Comparison of ENCODE assay signal across 9 cellular contexts in genomic region chr11:14577835-14578529, GRCh38. TPM values are rescaled to one million over a fixed set of nuclear protein-coding genes. Genes with fewer than 3 reads are reported as not detected.
A peak's percentile ranks its signal among the peaks of the same experiment; 100 is the strongest.
DNase-seq lines count a peak whose midpoint lies in the region; ATAC-seq, FAIRE-seq and TF ChIP-seq lines count a peak whose summit lies in the region.
"Had no signal": no experiment of that assay in that cellular context is flagged by ENCODE, and none has a peak within 500 bp of the region (broad histone marks: within the 10 kb centered on the region; RNA-seq: fewer than 3 reads in every experiment).

No MANE protein-coding gene starts in this region.

- H3K4me3 Mint-ChIP-seq in activated T-cell treated with anti-CD3 and anti-CD28 coated beads, Interleukin-2, amount 50 U/mL, for 72 hours, result peak overlapping the region; percentile 55 to 62

- TF ChIP-seq CTCF in spleen (IDR thresholded peaks at IDR 0.05 in 8 of 11, conservative IDR thresholded peaks at IDR 0.05 in 3 of 11) (peak in 1 of 11 experiments; percentile 4), esophagus muscularis mucosa (IDR thresholded peaks at IDR 0.05) (no peak)

- H3K27me3 ChIP-seq in spleen (replicated peaks in 1 of 7) (no peaks in the 10 kb centered on the region), esophagus muscularis mucosa (no peaks in the 10 kb centered on the region)

- H3K4me3 ChIP-seq in spleen, result peak overlapping the region in 1 of 8 donors; percentile 46
- no peak overlapping the region for H3K4me3 ChIP-seq in esophagus muscularis mucosa

- intact Hi-C loops in spleen (cut with DNase I; ENCODE audit: low total_unique reads) (no loop called here), esophagus muscularis mucosa (cut with DNase I) (no loop called here)

- H3K4me1 ChIP-seq in spleen (peaks cover 6 to 33% (median 26%) of the 10 kb centered on the region in 6 donors), esophagus muscularis mucosa (peaks cover 0 to 11% (median 6%) of the 10 kb centered on the region in 4 donors)

- no peaks in the 10 kb centered on the region for H3K27me3 Mint-ChIP-seq in activated T-cell treated with anti-CD3 and anti-CD28 coated beads, Interleukin-2, amount 50 U/mL, for 72 hours (ENCODE audit: low read depth)

- H3K9me3 Mint-ChIP-seq in activated T-cell treated with anti-CD3 and anti-CD28 coated beads, Interleukin-2, amount 50 U/mL, for 72 hours, result peaks cover 11 to 19% of the 10 kb centered on the region in 2 donors

- no peak for FAIRE-seq in urothelium cell line (lab: Jason Lieb, UNC)
- FAIRE-seq: A204.1 had no signal

- ATAC-seq in activated CD4-positive, CD25-positive, alpha-beta regulatory T cell treated with anti-CD3 and anti-CD28 coated beads, Interleukin-2, amount 50 U/mL, for 24 hours, result peak; percentile 58 to 68
- ATAC-seq in HG03135 (IDR thresholded peaks at IDR 0.05; ENCODE audit: unreplicated experiment), result peak; percentile 30
- ATAC-seq in activated T-cell treated with anti-CD3 and anti-CD28 coated beads, Interleukin-2, amount 50 U/mL, for 72 hours (replicated peaks in 1 of 2), result peak; percentile 63 to 67

- peaks cover 43% of the 10 kb centered on the region for H3K4me1 Mint-ChIP-seq in activated T-cell treated with anti-CD3 and anti-CD28 coated beads, Interleukin-2, amount 50 U/mL, for 72 hours (ENCODE audit: low read depth)

- H3K36me3 ChIP-seq in spleen (no peaks in the 10 kb centered on the region), esophagus muscularis mucosa (no peaks in the 10 kb centered on the region)

- H3K27ac Mint-ChIP-seq in activated T-cell treated with anti-CD3 and anti-CD28 coated beads, Interleukin-2, amount 50 U/mL, for 72 hours, result peak overlapping the region; percentile 87

- DNase-seq in activated CD4-positive, CD25-positive, alpha-beta regulatory T cell (lab: John Stamatoyannopoulos, UW), result no peak
- DNase-seq in activated T-cell treated with anti-CD3 and anti-CD28 coated beads, Interleukin-2, amount 50 U/mL, for 72 hours, result peak; percentile 33 to 45
- DNase-seq in spleen (no peak), glomerular visceral epithelial cell (ENCODE audit: extremely low spot score) (no peak), esophagus muscularis mucosa (ENCODE audit: extremely low spot score) (no peak), urothelium cell line (ENCODE audit: low spot score) (no peak)

- WGBS in spleen, 5 donors, result 60 to 71% (median 66%) methylated on average over 4 of the region's 4 CpGs
- WGBS in esophagus muscularis mucosa, result 92% methylated on average over 4 of the region's 4 CpGs

- H3K27ac ChIP-seq in spleen, result peak overlapping the region; percentile 50 to 90 (median 82)
- H3K27ac ChIP-seq in esophagus muscularis mucosa (replicated peaks in 1 of 4), result no peak overlapping the region

- H3K36me3 Mint-ChIP-seq in activated T-cell treated with anti-CD3 and anti-CD28 coated beads, Interleukin-2, amount 50 U/mL, for 72 hours (ENCODE audit: insufficient read depth in 2 of 2), result peaks cover 27 to 56% of the 10 kb centered on the region in 2 donors

- no peak for TF ChIP-seq POLR2A in spleen (IDR thresholded peaks at IDR 0.05)
- TF ChIP-seq POLR2A in esophagus muscularis mucosa (IDR thresholded peaks at IDR 0.05; ENCODE audit: low read depth), result no peak

- H3K9me3 ChIP-seq in spleen (peaks cover 0 to 12% (median 3%) of the 10 kb centered on the region in 8 donors), esophagus muscularis mucosa (no peaks in the 10 kb centered on the region)

- TF ChIP-seq EP300 in esophagus muscularis mucosa (IDR thresholded peaks at IDR 0.05), result no peak

RNA-seq across cellular contexts. Expression of gene PSMA1, which starts 57.8 kb away (rescaled TPM):
- 100 to 1,000 TPM; 248 to 268 TPM for total RNA-seq in activated T-cell treated with anti-CD3 and anti-CD28 coated beads, Interleukin-2, amount 50 U/mL, for 72 hours
- total RNA-seq in spleen (100 to 1,000 TPM; 103 to 161 (median 131) TPM), esophagus muscularis mucosa (100 to 1,000 TPM in 3 of 4 donors, 10 to 100 TPM in 1; 96.0 to 118 (median 110) TPM)
- polyA plus RNA-seq in spleen, result 100 to 1,000 TPM; 145 to 188 (median 179) TPM

Comparison
In these comparisons a context has a peak if more than half of its experiments do, and no peak if none do; other contexts are left out.
1. DNase-seq: peak in activated T-cell treated with anti-CD3 and anti-CD28 coated beads, Interleukin-2, amount 50 U/mL, for 72 hours (2 of 2); none in activated CD4-positive, CD25-positive, alpha-beta regulatory T cell (0 of 4), spleen (single experiment), glomerular visceral epithelial cell (single experiment), esophagus muscularis mucosa (single experiment) and urothelium cell line (single experiment).
2. H3K27ac ChIP-seq: peak in spleen (8 of 8); none in esophagus muscularis mucosa (0 of 4).
3. Peak in every context shown above with its lines, with median percentiles within 50 percentile points of each other: ATAC-seq.